8 cellular contexts compared by ENCODE assay signal in the genomic region with DNA sequence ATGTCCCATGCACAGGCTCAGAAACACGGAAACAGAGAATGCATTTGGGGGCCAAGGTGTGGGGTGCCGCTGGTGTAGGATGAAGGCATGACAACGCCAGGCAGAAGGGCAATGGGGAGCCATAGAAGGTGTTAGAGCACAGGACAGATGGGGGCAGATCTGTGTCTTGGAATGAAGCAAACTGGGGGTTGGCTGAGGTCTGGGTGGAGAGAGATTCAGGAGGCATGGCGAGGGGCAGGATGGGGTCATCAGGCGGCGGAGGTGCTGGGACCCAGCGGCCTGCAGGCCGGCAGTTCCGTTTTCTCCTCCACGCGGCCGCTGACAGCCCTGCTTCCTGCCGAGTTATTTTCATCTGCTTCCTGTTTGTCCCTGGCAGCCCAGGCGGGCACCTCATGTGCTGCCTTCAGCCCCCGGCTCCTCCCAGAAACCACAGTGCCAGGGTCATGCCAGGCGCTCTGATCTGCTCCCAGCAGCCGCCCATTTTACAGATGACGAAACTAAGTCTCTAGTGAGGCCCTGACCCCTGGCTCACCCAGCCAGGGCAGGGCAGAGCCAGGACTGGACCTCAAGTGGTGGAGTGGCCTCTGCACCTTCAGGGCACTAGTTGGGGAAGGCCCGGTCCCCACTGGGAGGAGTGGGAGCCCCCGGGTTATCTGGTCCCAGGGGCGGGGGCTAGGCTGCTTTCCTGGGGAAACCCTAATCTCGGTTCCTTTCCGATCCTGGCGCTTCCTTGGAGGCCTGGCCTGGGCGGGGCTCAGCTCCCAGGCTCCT. TPM values are rescaled to one million over a fixed set of nuclear protein-coding genes. Genes with fewer than 3 reads are reported as not detected.
DNase-seq lines count a peak whose midpoint lies in the region; ATAC-seq and TF ChIP-seq lines count a peak whose summit lies in the region.

No MANE protein-coding gene starts in this region.

- H3K4me1 ChIP-seq in OCI-LY1 (ENCODE audit: insufficient read depth, low read length, severe bottlenecking) (peaks cover 47% of the 10 kb centered on the region), lower lobe of right lung (peaks cover 71% of the 10 kb centered on the region), vagina (peaks cover 58% of the 10 kb centered on the region)

- intact Hi-C loops in lower lobe of right lung (cut with DNase I): no loop called here
- intact Hi-C loops in vagina (cut with DNase I): no loop called here

- H3K4me3 ChIP-seq in OCI-LY1 (ENCODE audit: low read depth, low read length, poor library complexity, severe bottlenecking): peak overlapping the region; percentile 86
- peak overlapping the region; percentile 73 for H3K4me3 ChIP-seq in lower lobe of right lung
- H3K4me3 ChIP-seq in vagina: peak overlapping the region in 1 of 2 donors; percentile 41

- H3K36me3 Mint-ChIP-seq in activated naive CD4-positive, alpha-beta T cell treated with anti-CD3 and anti-CD28 coated beads, Interleukin-2, amount 50 U/mL, for 72 hours: peaks cover 25% of the 10 kb centered on the region in 2 donors
- H3K36me3 Mint-ChIP-seq in osteocyte (ENCODE audit: unreplicated experiment): no peaks in the 10 kb centered on the region

- H3F3A ChIP-seq in OCI-LY1 (ENCODE audit: insufficient read depth, low read length): no peaks in the 10 kb centered on the region

- ATAC-seq in activated naive CD4-positive, alpha-beta T cell treated with anti-CD3 and anti-CD28 coated beads, Interleukin-2, amount 50 U/mL, for 72 hours: peak in 1 of 2 donors; percentile 65
- ATAC-seq in lower lobe of right lung (peak; percentile 25 to 57), GM18498 (IDR thresholded peaks at IDR 0.05; ENCODE audit: unreplicated experiment) (no peak)

- H3K9me2 ChIP-seq in OCI-LY1 (ENCODE audit: low read depth, low read length): no peaks in the 10 kb centered on the region

- peaks cover 11% of the 10 kb centered on the region for H3K27me3 Mint-ChIP-seq in osteocyte (ENCODE audit: unreplicated experiment)

- H3K79me2 ChIP-seq in OCI-LY1 (ENCODE audit: insufficient read depth, low read length): no peaks in the 10 kb centered on the region

- H3K9me3 Mint-ChIP-seq in activated naive CD4-positive, alpha-beta T cell treated with anti-CD3 and anti-CD28 coated beads, Interleukin-2, amount 50 U/mL, for 72 hours: no peaks in the 10 kb centered on the region
- no peaks in the 10 kb centered on the region for H3K9me3 Mint-ChIP-seq in osteocyte (ENCODE audit: unreplicated experiment)

- no peak overlapping the region for H3K4me3 Mint-ChIP-seq in osteocyte (ENCODE audit: unreplicated experiment)

- H3K9me3 ChIP-seq in OCI-LY1 (ENCODE audit: low read length) (no peaks in the 10 kb centered on the region), lower lobe of right lung (no peaks in the 10 kb centered on the region), vagina (no peaks in the 10 kb centered on the region)

- no peak for TF ChIP-seq CTCF in OCI-LY1 (IDR thresholded peaks at IDR 0.05; ENCODE audit: low read length)
- no peak for TF ChIP-seq CTCF in lower lobe of right lung (IDR thresholded peaks at IDR 0.05)
- TF ChIP-seq CTCF in vagina (IDR thresholded peaks at IDR 0.05): no peak
- no peak for TF ChIP-seq CTCF in osteocyte (IDR thresholded peaks at IDR 0.05)

- H4K20me1 ChIP-seq in OCI-LY1 (ENCODE audit: insufficient read depth, low read length): no peaks in the 10 kb centered on the region

- peak overlapping the region; percentile 72 for H3K4me2 ChIP-seq in OCI-LY1 (ENCODE audit: low read length)

- H2AFZ ChIP-seq in OCI-LY1 (ENCODE audit: low read length): no peak overlapping the region

- H3K4me1 Mint-ChIP-seq in osteocyte (ENCODE audit: unreplicated experiment): peaks cover 23% of the 10 kb centered on the region

- H3K27ac ChIP-seq in OCI-LY1 (ENCODE audit: low read depth, low read length, poor library complexity, severe bottlenecking) (peak overlapping the region; percentile 92), lower lobe of right lung (peak overlapping the region; percentile 81), vagina (peak overlapping the region; percentile 37)

- H3K9ac ChIP-seq in OCI-LY1 (ENCODE audit: low read length): peak overlapping the region; percentile 87

- H3K27me3 ChIP-seq in OCI-LY1 (ENCODE audit: insufficient read depth, low read length) (no peaks in the 10 kb centered on the region), lower lobe of right lung (ENCODE audit: low read depth) (peaks cover 8% of the 10 kb centered on the region), vagina (no peaks in the 10 kb centered on the region)

- H3K36me3 ChIP-seq in OCI-LY1 (ENCODE audit: insufficient read depth, low read length) (peaks cover 24% of the 10 kb centered on the region), lower lobe of right lung (peaks cover 22% of the 10 kb centered on the region), vagina (no peaks in the 10 kb centered on the region)

- DNase-seq in GDM1 (lab: John Stamatoyannopoulos, UW): peak; percentile 89
- DNase-seq in activated naive CD4-positive, alpha-beta T cell treated with anti-CD3 and anti-CD28 coated beads, Interleukin-2, amount 50 U/mL, for 72 hours (ENCODE audit: low spot score in 2 of 2): peak in 1 of 2 donors; percentile 83
- DNase-seq in lower lobe of right lung: peak; percentile 94
- DNase-seq in vagina (ENCODE audit: extremely low spot score in 2 of 2): no peak
- no peak for DNase-seq in osteocyte (ENCODE audit: extremely low spot score, unreplicated experiment)
- no peak for DNase-seq in NCI-H345 treated with DMSO at 0.1 percent for 48 hours (lab: John Stamatoyannopoulos, UW; ENCODE audit: unreplicated experiment)

- peak overlapping the region; percentile 95 for H3K27ac Mint-ChIP-seq in activated naive CD4-positive, alpha-beta T cell treated with anti-CD3 and anti-CD28 coated beads, Interleukin-2, amount 50 U/mL, for 72 hours
- H3K27ac Mint-ChIP-seq in osteocyte (ENCODE audit: unreplicated experiment): no peak overlapping the region

- TF ChIP-seq POLR2A in vagina (IDR thresholded peaks at IDR 0.05): no peak

RNA-seq across cellular contexts. Expression of gene ARHGAP45, which starts 2.2 kb away (rescaled TPM):
- total RNA-seq in activated naive CD4-positive, alpha-beta T cell treated with anti-CD3 and anti-CD28 coated beads, Interleukin-2, amount 50 U/mL, for 72 hours: 100 to 1,000 TPM; 171 to 174 TPM
- total RNA-seq in lower lobe of right lung: 83.5 TPM
- 36.8 TPM for total RNA-seq in vagina
- 0.67 and 0.99 TPM in 2 replicates for total RNA-seq in osteocyte

RNA-seq across cellular contexts. Expression of gene POLR2E, which starts 26.0 kb away (rescaled TPM):
- total RNA-seq in activated naive CD4-positive, alpha-beta T cell treated with anti-CD3 and anti-CD28 coated beads, Interleukin-2, amount 50 U/mL, for 72 hours: 100 to 1,000 TPM; 248 to 259 TPM
- 158 TPM for total RNA-seq in lower lobe of right lung
- total RNA-seq in vagina: 83.7 TPM
- 156 and 168 TPM in 2 replicates for total RNA-seq in osteocyte

RNA-seq across cellular contexts. Expression of gene ABCA7, which starts 29.3 kb away (rescaled TPM):
- total RNA-seq in activated naive CD4-positive, alpha-beta T cell treated with anti-CD3 and anti-CD28 coated beads, Interleukin-2, amount 50 U/mL, for 72 hours: 100 to 1,000 TPM in 1 of 2 donors, 10 to 100 TPM in 1; 17.8 to 105 TPM
- 53.3 TPM for total RNA-seq in lower lobe of right lung
- total RNA-seq in vagina: 29.5 TPM
- 16.7 and 17.8 TPM in 2 replicates for total RNA-seq in osteocyte

RNA-seq across cellular contexts. Expression of gene GPX4, which starts 34.6 kb away (rescaled TPM):
- 100 to 1,000 TPM; 154 to 316 TPM for total RNA-seq in activated naive CD4-positive, alpha-beta T cell treated with anti-CD3 and anti-CD28 coated beads, Interleukin-2, amount 50 U/mL, for 72 hours
- 378 TPM for total RNA-seq in lower lobe of right lung
- 524 TPM for total RNA-seq in vagina
- total RNA-seq in osteocyte: 349 and 354 TPM in 2 replicates

RNA-seq across cellular contexts. Expression of gene CNN2, which starts 42.8 kb away (rescaled TPM):
- total RNA-seq in activated naive CD4-positive, alpha-beta T cell treated with anti-CD3 and anti-CD28 coated beads, Interleukin-2, amount 50 U/mL, for 72 hours: 100 to 1,000 TPM; 187 to 254 TPM
- total RNA-seq in lower lobe of right lung: 158 TPM
- 76.1 TPM for total RNA-seq in vagina
- 318 and 327 TPM in 2 replicates for total RNA-seq in osteocyte

Comparison
In these comparisons a context has a peak if more than half of its experiments do, and no peak if none do; other contexts are left out.
1. DNase-seq: peak in GDM1 (single experiment) and lower lobe of right lung (single experiment); none in vagina (0 of 2), osteocyte (single experiment) and NCI-H345 treated with DMSO at 0.1 percent for 48 hours (single experiment).
2. H3K27ac ChIP-seq: peak in every context shown above with its lines; median percentile 92 in OCI-LY1; 81 in lower lobe of right lung; 37 in vagina.
3. RNA of gene ARHGAP45, which starts 2.2 kb away (total RNA-seq): 171 to 174 TPM in activated naive CD4-positive, alpha-beta T cell treated with anti-CD3 and anti-CD28 coated beads, Interleukin-2, amount 50 U/mL, for 72 hours, 83.5 TPM in lower lobe of right lung (single experiment) and 36.8 TPM in vagina (single experiment); 0.67 to 0.99 TPM in osteocyte; every median in the first group is over 10 times any median in the second.